ENCODE assay signal across 8 cellular contexts in genomic region chr17:57597531-57598453, GRCh38.
DNase-seq lines count a peak whose midpoint lies in the region; ATAC-seq and TF ChIP-seq lines count a peak whose summit lies in the region.

No MANE protein-coding gene starts in this region.

- ATAC-seq in HCT116 (peak; percentile 91), Right ventricle myocardium superior (ENCODE audit: poor library complexity) (peak; percentile 82), HG03095 (IDR thresholded peaks at IDR 0.05; ENCODE audit: unreplicated experiment) (no peak), GM21526 (IDR thresholded peaks at IDR 0.05; ENCODE audit: low FRiP score, unreplicated experiment) (no peak)

- TSS peak; percentile 18 for BruUV-seq in HCT116 (replicated peaks; lab: Mats Ljungman, UMichigan)

- no peak overlapping the region for H3K4me3 ChIP-seq in HCT116 (replicated peaks in 1 of 2; ENCODE audit: low read depth in 1 of 2, low read length in 2 of 2)

- peaks cover 55% of the 10 kb centered on the region for H3K4me1 Mint-ChIP-seq in activated naive CD8-positive, alpha-beta T cell treated with anti-CD3 and anti-CD28 coated beads for 36 hours

- H3K27ac Mint-ChIP-seq in activated naive CD8-positive, alpha-beta T cell treated with anti-CD3 and anti-CD28 coated beads for 36 hours = peak overlapping the region; percentile 97

- peak overlapping the region; percentile 37; the same call in 1 of the 2 replicates for H3K27ac ChIP-seq in HCT116 (ENCODE audit: low read depth, low read length)

- no peak overlapping the region for H3K4me3 Mint-ChIP-seq in activated naive CD8-positive, alpha-beta T cell treated with anti-CD3 and anti-CD28 coated beads for 36 hours

- H3K9ac ChIP-seq in HCT116 (ENCODE audit: low read length) = no peak overlapping the region

- DNase-seq in COR-L47 (lab: John Stamatoyannopoulos, UW) (peak; percentile 80), HCT116 (ENCODE audit: low read depth, low spot score) (peak; percentile 65), NCI-H748 (lab: John Stamatoyannopoulos, UW; ENCODE audit: unreplicated experiment) (peak; percentile 79), Right ventricle myocardium superior (peak; percentile 76), pons (ENCODE audit: low spot score) (peak; percentile 85)
- no peak for DNase-seq in activated naive CD8-positive, alpha-beta T cell treated with anti-CD3 and anti-CD28 coated beads for 36 hours

- intact Hi-C loops in HCT116 (cut with micrococcal nuclease) (loop anchor here (1.0 to 5.0 kb wide), 5 partner anchors 75 to 515 kb away; no protein-coding TSS in a partner anchor), Right ventricle myocardium superior (cut with DNase I) (loop anchor here (5.0 to 10.0 kb wide), 2 partner anchors 70 to 147 kb away; partner anchors contain the start of gene CCDC182)

- no peaks in the 10 kb centered on the region for H4K20me1 ChIP-seq in HCT116 (ENCODE audit: insufficient read depth)

- H3K27me3 Mint-ChIP-seq in activated naive CD8-positive, alpha-beta T cell treated with anti-CD3 and anti-CD28 coated beads for 36 hours = no peaks in the 10 kb centered on the region

- peak; percentile 80 for TF ChIP-seq RAD21 in HCT116 (IDR thresholded peaks at IDR 0.05; ENCODE audit: low read depth)

- TF ChIP-seq CTCF in HCT116 (IDR thresholded peaks at IDR 0.05 in 2 of 3, conservative IDR thresholded peaks at IDR 0.05 in 1 of 3; ENCODE audit: borderline replicate concordance in 1 of 3, insufficient read depth in 1 of 3, low read depth in 2 of 3, low read length in 2 of 3) = peak; percentile 93 to 98 (median 98)

- H3K27me3 ChIP-seq in HCT116 (ENCODE audit: insufficient read depth, low read length) = no peaks in the 10 kb centered on the region

- H3K36me3 ChIP-seq in HCT116 (ENCODE audit: control insufficient read depth in 1 of 2, insufficient read depth in 2 of 2, low read length in 2 of 2) = no peaks in the 10 kb centered on the region

- TF ChIP-seq POLR2A in HCT116 (IDR thresholded peaks at IDR 0.05; ENCODE audit: borderline replicate concordance, extremely low read depth, insufficient read depth, insufficient read length) = no peak

- H3K36me3 Mint-ChIP-seq in activated naive CD8-positive, alpha-beta T cell treated with anti-CD3 and anti-CD28 coated beads for 36 hours = peaks cover 40% of the 10 kb centered on the region

- no peaks in the 10 kb centered on the region for H3K9me2 ChIP-seq in HCT116 (ENCODE audit: insufficient read depth)

- no peak overlapping the region for H3K4me2 ChIP-seq in HCT116 (ENCODE audit: low read length)

- peaks cover 3% of the 10 kb centered on the region for H3K9me3 Mint-ChIP-seq in activated naive CD8-positive, alpha-beta T cell treated with anti-CD3 and anti-CD28 coated beads for 36 hours

- CTCF ChIA-PET in HCT116 (lab: Charles Lee) = interaction anchor here (0.6 to 3.3 kb wide), 15 partner anchors 10 to 880 kb away, joined by 3 to 35 read pairs (median 5); no protein-coding TSS in a partner anchor

- H2AFZ ChIP-seq in HCT116 (ENCODE audit: low read depth, low read length, poor library complexity, severe bottlenecking) = no peak overlapping the region

- RAD21 ChIA-PET in HCT116 (lab: Charles Lee; ENCODE audit: low non-redundant PET in 1 of 2, low total read pairs in 2 of 2, uncharacterized antibody in 2 of 2, unreplicated experiment in 2 of 2) = interaction anchor here (0.6 to 0.7 kb wide), 2 partner anchors 135 to 354 kb away, joined by 4 to 5 read pairs; no protein-coding TSS in a partner anchor

- peaks cover 0 to 12% of the 10 kb centered on the region in 2 experiments; a peak in 1 of 4 replicates for H3K9me3 ChIP-seq in HCT116 (ENCODE audit: control insufficient read depth in 1 of 2, insufficient read depth in 1 of 2, low read depth in 1 of 2, low read length in 2 of 2)

- H3K79me2 ChIP-seq in HCT116 (ENCODE audit: insufficient read depth, low read length) = no peaks in the 10 kb centered on the region

- POLR2A ChIA-PET in HCT116 (lab: Charles Lee) = no interaction called here

- peaks cover 5 to 13% of the 10 kb centered on the region in 2 experiments; a peak in 3 of 4 replicates for H3K4me1 ChIP-seq in HCT116 (ENCODE audit: control insufficient read depth in 1 of 2, insufficient read depth in 2 of 2, low read length in 2 of 2)

TF ChIP-seq in HCT116, 20 proteins besides CTCF, POLR2A, EP300 and RAD21:
- TF ChIP-seq ELF1 (IDR thresholded peaks at IDR 0.05; ENCODE audit: borderline replicate concordance, low read depth) = no peak
- TF ChIP-seq FOSL1 (IDR thresholded peaks at IDR 0.05; ENCODE audit: low read depth) = 0 out of 2 replicates have a peak, but pooled peaks have one; percentile 28
TF ChIP-seq in HCT116: peak in this region for 1.

Comparison
In these comparisons a context has a peak if more than half of its experiments do, and no peak if none do; other contexts are left out.
1. ATAC-seq: peak in HCT116 (single experiment) and Right ventricle myocardium superior (single experiment); none in HG03095 (single experiment) and GM21526 (single experiment).